In the genomic region with DNA sequence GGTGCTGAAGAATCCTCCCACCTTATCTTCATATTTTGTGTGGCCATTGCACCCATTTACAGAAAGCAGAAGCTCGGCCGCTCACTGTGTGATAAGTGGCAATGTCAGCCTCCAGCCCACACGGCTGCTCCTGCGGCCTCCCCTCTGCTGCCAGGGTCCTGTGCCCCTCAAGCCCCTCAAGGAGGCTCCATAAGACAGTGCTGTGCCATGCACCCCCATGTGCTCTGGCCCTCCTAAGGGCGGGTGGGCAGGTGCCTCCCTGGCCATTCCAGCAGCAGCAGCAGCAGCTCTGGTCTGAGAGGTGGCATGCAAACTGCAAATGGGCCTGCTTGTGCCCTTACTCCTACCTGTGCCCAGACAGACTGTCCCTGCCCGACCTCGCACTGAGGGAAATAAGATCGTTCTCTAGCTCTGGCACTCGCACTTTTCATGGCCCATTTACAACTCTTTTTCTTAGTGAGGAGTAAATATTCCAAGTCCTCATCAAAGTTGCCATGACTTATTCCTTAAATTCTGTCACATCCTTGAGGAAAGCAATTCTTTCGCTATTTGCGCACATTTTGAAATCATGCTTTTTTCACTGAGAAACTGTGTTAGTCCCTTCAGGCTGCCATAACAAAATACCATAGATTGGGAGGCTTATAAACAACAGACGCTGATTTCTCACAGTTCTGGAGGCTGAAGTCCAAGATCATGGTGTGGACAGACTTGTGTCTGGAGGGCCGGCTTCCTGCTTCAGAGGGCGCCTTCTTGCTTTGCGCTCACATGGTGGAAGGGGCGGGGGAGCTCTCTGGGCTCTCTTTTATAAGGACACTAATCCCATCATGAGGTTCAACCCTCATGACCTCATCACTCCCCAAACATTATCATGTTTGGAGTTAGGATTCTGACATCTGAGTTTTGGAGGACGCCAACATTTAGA, we compare ENCODE assay signal across 26 cellular contexts.
DNase-seq lines count a peak whose midpoint lies in the region; ATAC-seq and TF ChIP-seq lines count a peak whose summit lies in the region.
"Had no signal": no experiment of that assay in that cellular context is flagged by ENCODE, and none has a peak within 500 bp of the region (broad histone marks: within the 10 kb centered on the region; RNA-seq: fewer than 3 reads in every experiment).

No MANE protein-coding gene starts in this region.

- no peaks in the 10 kb centered on the region for H4K20me1 ChIP-seq in neural progenitor cell (ENCODE audit: low read depth)

- H2AFZ ChIP-seq in neural progenitor cell (replicated peaks), result no peak overlapping the region

- no peak overlapping the region for H3K9ac ChIP-seq in neural progenitor cell

- no peak overlapping the region for H3K27ac Mint-ChIP-seq in neural progenitor cell
- H3K27ac Mint-ChIP-seq: CD14-positive monocyte; CD8-positive, alpha-beta memory T cell had no signal

- no peaks in the 10 kb centered on the region for H3F3A ChIP-seq in neural progenitor cell (ENCODE audit: low read depth)

- H3K4me1 Mint-ChIP-seq in neural progenitor cell, result peaks cover 10% of the 10 kb centered on the region
- H3K4me1 Mint-ChIP-seq: CD14-positive monocyte had no signal

- H3K27me3 Mint-ChIP-seq in neural progenitor cell (ENCODE audit: insufficient read depth, low read depth), result no peaks in the 10 kb centered on the region

- ATAC-seq in upper lobe of right lung, result peak; percentile 12
- no peak for ATAC-seq in HG03108 (IDR thresholded peaks at IDR 0.05; ENCODE audit: unreplicated experiment)
- ATAC-seq: PC-3 had no signal

- H3K27ac ChIP-seq in VCaP (peak overlapping the region; percentile 29; the same call in 1 of the 2 replicates), neural progenitor cell (no peak overlapping the region), upper lobe of right lung (no peak overlapping the region), brain microvascular endothelial cell (no peak overlapping the region)
- H3K27ac ChIP-seq: SJSA1 had no signal

- H3K4me2 ChIP-seq in neural progenitor cell, result no peak overlapping the region

- H3K4me3 Mint-ChIP-seq in neural progenitor cell, result no peak overlapping the region
- H3K4me3 Mint-ChIP-seq: CD14-positive monocyte; CD8-positive, alpha-beta memory T cell; H9 had no signal

- H3K4me1 ChIP-seq in neural progenitor cell, result peaks cover 3% of the 10 kb centered on the region
- H3K4me1 ChIP-seq in upper lobe of right lung, result no peaks in the 10 kb centered on the region
- H3K4me1 ChIP-seq: BE2C, SJSA1 had no signal

- H3K9me3 ChIP-seq in neural progenitor cell (ENCODE audit: low read depth) (no peaks in the 10 kb centered on the region), upper lobe of right lung (no peaks in the 10 kb centered on the region)
- H3K9me3 ChIP-seq: BE2C, SJSA1 had no signal

- DNase-seq in activated CD8-positive, alpha-beta memory T cell treated with anti-CD3 and anti-CD28 coated beads for 24 hours, result peak; percentile 24
- DNase-seq in activated CD8-positive, alpha-beta memory T cell treated with anti-CD3 and anti-CD28 coated beads, Interleukin-2, amount 50 U/mL, for 48 hours, result no peak
- DNase-seq in neural progenitor cell (ENCODE audit: low spot score) (peak; percentile 8), upper lobe of right lung (no peak), brain microvascular endothelial cell (no peak)
- DNase-seq: 8988T; ACHN; BE2C; Calu3; CD8-positive, alpha-beta memory T cell; DND-41; H9; KBM-7; MV-4-11; NCI-H1105; NCI-H1436 treated with DMSO at 0.1 percent for 48 hours; NCI-H187 treated with DMSO at 0.1 percent for 48 hours; NCI-H2171 treated with DMSO at 0.1 percent for 48 hours; NCI-H446; NCI-H524 treated with DMSO at 0.1 percent for 48 hours; NCI-H774; PC-3 had no signal

- H3K4me3 ChIP-seq in neural progenitor cell, result no peak overlapping the region
- H3K4me3 ChIP-seq in upper lobe of right lung, result no peak overlapping the region
- no peak overlapping the region for H3K4me3 ChIP-seq in brain microvascular endothelial cell (ENCODE audit: low read depth, low read length)
- H3K4me3 ChIP-seq: SJSA1 had no signal

- H3K9me3 Mint-ChIP-seq in neural progenitor cell, result peaks cover 8% of the 10 kb centered on the region
- H3K9me3 Mint-ChIP-seq: CD8-positive, alpha-beta memory T cell had no signal

- in situ Hi-C loops in brain microvascular endothelial cell (cut with HindIII; ENCODE audit: low pct_ligation_motif_present, low sequenced_read_pairs), result no loop called here

- TF ChIP-seq CTCF in VCaP (conservative IDR thresholded peaks at IDR 0.05), result no peak
- no peak for TF ChIP-seq CTCF in neural progenitor cell (IDR thresholded peaks at IDR 0.05)
- no peak for TF ChIP-seq CTCF in upper lobe of right lung (IDR thresholded peaks at IDR 0.05)
- TF ChIP-seq CTCF in brain microvascular endothelial cell (IDR thresholded peaks at IDR 0.05; ENCODE audit: low read depth, low read length, missing control alignments), result no peak

- no peaks in the 10 kb centered on the region for H3K27me3 ChIP-seq in neural progenitor cell
- H3K27me3 ChIP-seq in upper lobe of right lung, result no peaks in the 10 kb centered on the region
- H3K27me3 ChIP-seq in brain microvascular endothelial cell (replicated peaks), result no peaks in the 10 kb centered on the region
- H3K27me3 ChIP-seq: SJSA1 had no signal

- no peaks in the 10 kb centered on the region for H3K36me3 ChIP-seq in neural progenitor cell
- H3K36me3 ChIP-seq in upper lobe of right lung, result no peaks in the 10 kb centered on the region
- no peaks in the 10 kb centered on the region for H3K36me3 ChIP-seq in brain microvascular endothelial cell (replicated peaks)
- H3K36me3 ChIP-seq: BE2C, SJSA1 had no signal

- peaks cover 3% of the 10 kb centered on the region for H3K36me3 Mint-ChIP-seq in neural progenitor cell
- H3K36me3 Mint-ChIP-seq: CD14-positive monocyte had no signal

- peaks cover 3% of the 10 kb centered on the region for H3K79me2 ChIP-seq in neural progenitor cell (ENCODE audit: low read depth)

- intact Hi-C loops in upper lobe of right lung (cut with DNase I), result no loop called here

Comparison
In these comparisons a context has a peak if more than half of its experiments do, and no peak if none do; other contexts are left out.
1. DNase-seq: peak in activated CD8-positive, alpha-beta memory T cell treated with anti-CD3 and anti-CD28 coated beads for 24 hours (single experiment) and neural progenitor cell (single experiment); none in activated CD8-positive, alpha-beta memory T cell treated with anti-CD3 and anti-CD28 coated beads, Interleukin-2, amount 50 U/mL, for 48 hours (single experiment), upper lobe of right lung (single experiment) and brain microvascular endothelial cell (single experiment).